In genomic region chr3:169227911-169228310, GRCh38 we compare ENCODE assay signal across 9 cellular contexts.
DNase-seq lines count a peak whose midpoint lies in the region; ATAC-seq lines count a peak whose summit lies in the region.
"Had no signal": no experiment of that assay in that cellular context is flagged by ENCODE, and none has a peak within 500 bp of the region (broad histone marks: within the 10 kb centered on the region; RNA-seq: fewer than 3 reads in every experiment).

No MANE protein-coding gene starts in this region.

- peaks cover 10 to 46% (median 18%) of the 10 kb centered on the region in 5 donors for H3K27me3 Mint-ChIP-seq in naive thymus-derived CD4-positive, alpha-beta T cell

- ATAC-seq in GM19324 (IDR thresholded peaks at IDR 0.05; ENCODE audit: low FRiP score, unreplicated experiment): peak; percentile 89
- ATAC-seq in HG02938 (IDR thresholded peaks at IDR 0.05; ENCODE audit: unreplicated experiment): peak; percentile 98
- ATAC-seq in naive thymus-derived CD4-positive, alpha-beta T cell: peak; percentile 69

- H3K4me1 Mint-ChIP-seq in naive thymus-derived CD4-positive, alpha-beta T cell: peaks cover 0 to 10% (median 0%) of the 10 kb centered on the region in 7 donors

- DNase-seq in OCI-M1 (lab: John Stamatoyannopoulos, UW) (peak; percentile 75), glomerular visceral epithelial cell (ENCODE audit: extremely low spot score) (no peak), superior temporal gyrus (ENCODE audit: extremely low spot score) (no peak), NCI-H146 (lab: John Stamatoyannopoulos, UW) (no peak)
- DNase-seq in naive thymus-derived CD4-positive, alpha-beta T cell: no peak
- no peak for DNase-seq in activated CD8-positive, alpha-beta memory T cell treated with anti-CD3 and anti-CD28 coated beads for 24 hours
- DNase-seq: activated T-cell treated with anti-CD3 and anti-CD28 coated beads for 4 hours had no signal

- no peak overlapping the region for H3K4me3 ChIP-seq in naive thymus-derived CD4-positive, alpha-beta T cell (ENCODE audit: low read length)

- no peaks in the 10 kb centered on the region for H3K4me1 ChIP-seq in naive thymus-derived CD4-positive, alpha-beta T cell (ENCODE audit: control insufficient read depth in 2 of 2, insufficient read depth in 2 of 2, low read length in 2 of 2)

- H3K36me3 Mint-ChIP-seq in naive thymus-derived CD4-positive, alpha-beta T cell: no peaks in the 10 kb centered on the region

- no peaks in the 10 kb centered on the region for H3K27me3 ChIP-seq in naive thymus-derived CD4-positive, alpha-beta T cell (ENCODE audit: control insufficient read depth in 2 of 2, insufficient read depth in 2 of 2, low read length in 2 of 2)

- no peak overlapping the region for H3K27ac Mint-ChIP-seq in naive thymus-derived CD4-positive, alpha-beta T cell

- H3K36me3 ChIP-seq in naive thymus-derived CD4-positive, alpha-beta T cell (ENCODE audit: control insufficient read depth in 2 of 3, insufficient read depth in 3 of 3, low read length in 3 of 3): no peaks in the 10 kb centered on the region

- CTCF ChIA-PET in naive thymus-derived CD4-positive, alpha-beta T cell (lab: Charles Lee): no interaction called here

- H3K9me3 ChIP-seq in naive thymus-derived CD4-positive, alpha-beta T cell (ENCODE audit: control insufficient read depth in 2 of 3, low read length in 3 of 3): no peaks in the 10 kb centered on the region

- peaks cover 0 to 7% (median 0%) of the 10 kb centered on the region in 11 donors for H3K9me3 Mint-ChIP-seq in naive thymus-derived CD4-positive, alpha-beta T cell

- H3K27ac ChIP-seq in naive thymus-derived CD4-positive, alpha-beta T cell (ENCODE audit: low read depth, low read length): no peak overlapping the region

- H3K4me3 Mint-ChIP-seq in naive thymus-derived CD4-positive, alpha-beta T cell: no peak overlapping the region

- POLR2A ChIA-PET in naive thymus-derived CD4-positive, alpha-beta T cell (lab: Charles Lee): no interaction called here

- intact Hi-C loops in naive thymus-derived CD4-positive, alpha-beta T cell (cut with micrococcal nuclease): no loop called here
